Comparison of ENCODE assay signal across 2 cellular contexts in the genomic region with DNA sequence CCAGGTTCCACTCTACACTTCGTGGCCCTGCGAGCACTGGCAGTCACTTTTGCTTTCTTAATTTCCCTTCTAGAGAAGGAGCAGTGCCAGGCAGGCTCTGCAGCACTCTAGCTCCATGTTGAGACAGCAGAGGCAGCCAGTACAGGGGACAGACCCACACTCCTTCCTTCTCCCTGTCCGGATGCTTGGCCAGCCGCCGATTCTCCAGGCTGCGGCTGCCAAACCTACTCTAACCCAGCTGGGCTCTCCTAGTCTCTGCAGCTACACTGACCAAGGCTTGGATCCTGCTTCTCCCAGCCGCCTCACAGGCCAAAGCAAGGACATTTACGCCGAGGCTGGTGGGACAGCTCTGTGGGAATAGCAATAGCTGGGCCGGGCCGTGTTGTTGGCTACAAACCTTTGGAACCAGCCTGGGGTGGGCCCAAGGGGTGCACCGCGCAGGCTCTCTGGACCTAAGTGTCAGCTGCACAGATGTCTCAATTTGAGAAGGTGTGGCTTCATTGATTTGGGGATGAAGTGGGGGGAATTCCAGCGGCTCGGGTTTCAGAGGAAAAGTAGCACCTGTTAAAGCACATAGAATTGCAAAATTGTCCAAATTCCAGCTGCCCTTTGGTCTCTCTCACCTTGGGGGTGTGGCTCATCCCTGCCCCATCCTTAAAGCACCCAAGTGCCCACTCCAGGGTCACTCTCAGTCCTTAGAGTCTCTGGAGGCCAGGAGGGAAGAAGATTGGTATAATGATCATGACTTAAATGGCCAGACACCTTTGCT.
A peak's percentile ranks its signal among the peaks of the same experiment; 100 is the strongest.
TF ChIP-seq lines count a peak whose summit lies in the region.

No MANE protein-coding gene starts in this region.

TF ChIP-seq in A549, 52 proteins besides CTCF, POLR2A, EP300 and RAD21:
- TF ChIP-seq FOSL2 (IDR thresholded peaks at IDR 0.05) (no peak), FOSL2 (CRISPR knock-in tag; IDR thresholded peaks at IDR 0.05) (no peak), POLR2AphosphoS2 (conservative IDR thresholded peaks at IDR 0.05; ENCODE audit: low read length) (no peak), MYC (IDR thresholded peaks at IDR 0.05; ENCODE audit: borderline replicate concordance, low read length) (no peak), HDAC2 (IDR thresholded peaks at IDR 0.05) (no peak), RFX5 (IDR thresholded peaks at IDR 0.05) (no peak), FOXS1 (CRISPR knock-in tag; IDR thresholded peaks at IDR 0.05) (no peak), BHLHE40 (IDR thresholded peaks at IDR 0.05; ENCODE audit: low read depth, low read length) (no peak), ESRRA (IDR thresholded peaks at IDR 0.05; ENCODE audit: borderline replicate concordance, low read length) (no peak), JUN (IDR thresholded peaks at IDR 0.05) (no peak), CEBPB (IDR thresholded peaks at IDR 0.05) (no peak), TFCP2L1 (CRISPR knock-in tag; IDR thresholded peaks at IDR 0.05) (no peak), CBX8 (IDR thresholded peaks at IDR 0.05) (no peak), CHD2 (IDR thresholded peaks at IDR 0.05; ENCODE audit: low read length, partially characterized antibody) (no peak), EHF (CRISPR knock-in tag; IDR thresholded peaks at IDR 0.05) (no peak), HOXA7 (CRISPR knock-in tag; IDR thresholded peaks at IDR 0.05) (no peak)
- TF ChIP-seq, protein P1, sequence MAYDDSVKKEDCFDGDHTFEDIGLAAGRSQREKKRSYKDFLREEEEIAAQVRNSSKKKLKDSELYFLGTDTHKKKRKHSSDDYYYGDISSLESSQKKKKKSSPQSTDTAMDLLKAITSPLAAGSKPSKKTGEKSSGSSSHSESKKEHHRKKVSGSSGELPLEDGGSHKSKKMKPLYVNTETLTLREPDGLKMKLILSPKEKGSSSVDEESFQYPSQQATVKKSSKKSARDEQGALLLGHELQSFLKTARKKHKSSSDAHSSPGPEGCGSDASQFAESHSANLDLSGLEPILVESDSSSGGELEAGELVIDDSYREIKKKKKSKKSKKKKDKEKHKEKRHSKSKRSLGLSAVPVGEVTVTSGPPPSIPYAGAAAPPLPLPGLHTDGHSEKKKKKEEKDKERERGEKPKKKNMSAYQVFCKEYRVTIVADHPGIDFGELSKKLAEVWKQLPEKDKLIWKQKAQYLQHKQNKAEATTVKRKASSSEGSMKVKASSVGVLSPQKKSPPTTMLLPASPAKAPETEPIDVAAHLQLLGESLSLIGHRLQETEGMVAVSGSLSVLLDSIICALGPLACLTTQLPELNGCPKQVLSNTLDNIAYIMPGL (CRISPR knock-in tag; IDR thresholded peaks at IDR 0.05; ENCODE audit: borderline replicate concordance), result no peak
- TF ChIP-seq, protein P2, sequence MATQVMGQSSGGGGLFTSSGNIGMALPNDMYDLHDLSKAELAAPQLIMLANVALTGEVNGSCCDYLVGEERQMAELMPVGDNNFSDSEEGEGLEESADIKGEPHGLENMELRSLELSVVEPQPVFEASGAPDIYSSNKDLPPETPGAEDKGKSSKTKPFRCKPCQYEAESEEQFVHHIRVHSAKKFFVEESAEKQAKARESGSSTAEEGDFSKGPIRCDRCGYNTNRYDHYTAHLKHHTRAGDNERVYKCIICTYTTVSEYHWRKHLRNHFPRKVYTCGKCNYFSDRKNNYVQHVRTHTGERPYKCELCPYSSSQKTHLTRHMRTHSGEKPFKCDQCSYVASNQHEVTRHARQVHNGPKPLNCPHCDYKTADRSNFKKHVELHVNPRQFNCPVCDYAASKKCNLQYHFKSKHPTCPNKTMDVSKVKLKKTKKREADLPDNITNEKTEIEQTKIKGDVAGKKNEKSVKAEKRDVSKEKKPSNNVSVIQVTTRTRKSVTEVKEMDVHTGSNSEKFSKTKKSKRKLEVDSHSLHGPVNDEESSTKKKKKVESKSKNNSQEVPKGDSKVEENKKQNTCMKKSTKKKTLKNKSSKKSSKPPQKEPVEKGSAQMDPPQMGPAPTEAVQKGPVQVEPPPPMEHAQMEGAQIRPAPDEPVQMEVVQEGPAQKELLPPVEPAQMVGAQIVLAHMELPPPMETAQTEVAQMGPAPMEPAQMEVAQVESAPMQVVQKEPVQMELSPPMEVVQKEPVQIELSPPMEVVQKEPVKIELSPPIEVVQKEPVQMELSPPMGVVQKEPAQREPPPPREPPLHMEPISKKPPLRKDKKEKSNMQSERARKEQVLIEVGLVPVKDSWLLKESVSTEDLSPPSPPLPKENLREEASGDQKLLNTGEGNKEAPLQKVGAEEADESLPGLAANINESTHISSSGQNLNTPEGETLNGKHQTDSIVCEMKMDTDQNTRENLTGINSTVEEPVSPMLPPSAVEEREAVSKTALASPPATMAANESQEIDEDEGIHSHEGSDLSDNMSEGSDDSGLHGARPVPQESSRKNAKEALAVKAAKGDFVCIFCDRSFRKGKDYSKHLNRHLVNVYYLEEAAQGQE (IDR thresholded peaks at IDR 0.05), result no peak
- TF ChIP-seq, protein P3, sequence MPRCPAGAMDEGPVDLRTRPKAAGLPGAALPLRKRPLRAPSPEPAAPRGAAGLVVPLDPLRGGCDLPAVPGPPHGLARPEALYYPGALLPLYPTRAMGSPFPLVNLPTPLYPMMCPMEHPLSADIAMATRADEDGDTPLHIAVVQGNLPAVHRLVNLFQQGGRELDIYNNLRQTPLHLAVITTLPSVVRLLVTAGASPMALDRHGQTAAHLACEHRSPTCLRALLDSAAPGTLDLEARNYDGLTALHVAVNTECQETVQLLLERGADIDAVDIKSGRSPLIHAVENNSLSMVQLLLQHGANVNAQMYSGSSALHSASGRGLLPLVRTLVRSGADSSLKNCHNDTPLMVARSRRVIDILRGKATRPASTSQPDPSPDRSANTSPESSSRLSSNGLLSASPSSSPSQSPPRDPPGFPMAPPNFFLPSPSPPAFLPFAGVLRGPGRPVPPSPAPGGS (IDR thresholded peaks at IDR 0.05), result no peak
TF ChIP-seq in A549: peak in this region for 0.

TF ChIP-seq in HepG2, 621 proteins besides CTCF, POLR2A, EP300 and RAD21:
- TF ChIP-seq EZH2 (conservative IDR thresholded peaks at IDR 0.05; ENCODE audit: low read depth, low read length), result peak; percentile 68; the same call in 1 of the 2 replicates
- TF ChIP-seq GPN1 (CRISPR knock-in tag; IDR thresholded peaks at IDR 0.05; ENCODE audit: borderline replicate concordance), result no peak
